10 cellular contexts compared by ENCODE assay signal in the genomic region with DNA sequence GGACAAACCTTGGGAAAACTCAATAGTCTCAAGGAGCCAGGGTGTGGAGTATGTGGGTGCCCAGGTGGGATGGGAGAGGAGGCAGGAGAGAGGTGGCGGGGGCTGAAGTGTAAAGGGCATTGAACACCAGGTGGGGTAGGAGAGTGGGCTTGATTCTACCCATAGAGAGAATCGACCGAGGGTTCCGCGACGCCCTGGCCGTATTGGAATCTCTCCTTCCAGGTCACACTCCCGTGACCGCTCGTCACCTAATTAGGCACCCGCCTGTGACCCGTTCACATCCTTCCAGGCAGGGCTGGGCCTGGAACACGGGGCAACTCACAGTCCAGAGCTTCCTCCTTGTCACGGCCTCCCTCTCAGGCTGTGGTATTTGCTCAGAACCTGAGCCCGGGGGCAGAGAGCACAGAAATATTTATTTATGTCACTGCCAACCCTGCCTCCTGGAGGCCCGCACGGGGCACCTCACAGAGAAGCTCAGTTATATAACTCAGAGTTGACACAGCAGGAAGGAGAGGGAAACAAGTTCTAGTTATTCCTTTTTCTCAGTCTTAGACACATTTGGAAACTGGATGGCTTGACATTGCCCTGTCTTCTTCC. TPM values are rescaled to one million over a fixed set of nuclear protein-coding genes. Genes with fewer than 3 reads are reported as not detected.
DNase-seq lines count a peak whose midpoint lies in the region; ATAC-seq and TF ChIP-seq lines count a peak whose summit lies in the region.
"Had no signal": no experiment of that assay in that cellular context is flagged by ENCODE, and none has a peak within 500 bp of the region (broad histone marks: within the 10 kb centered on the region; RNA-seq: fewer than 3 reads in every experiment).

No MANE protein-coding gene starts in this region.

- H3K27me3 Mint-ChIP-seq in WTC11 (ENCODE audit: low read depth), result no peaks in the 10 kb centered on the region
- peaks cover 7% of the 10 kb centered on the region for H3K27me3 Mint-ChIP-seq in activated CD8-positive, alpha-beta memory T cell treated with anti-CD3 and anti-CD28 coated beads, Interleukin-2, amount 10 ng/mL, durations not matched to agents 7 days and 5 days

- H3K4me1 ChIP-seq in left lung (no peaks in the 10 kb centered on the region), thyroid gland (peaks cover 2 to 23% of the 10 kb centered on the region in 2 donors)

- CTCF ChIA-PET in WTC11 (lab: Charles Lee), result interaction anchor here (1.2 to 3.6 kb wide), 3 partner anchors 19 to 369 kb away, joined by 3 to 20 read pairs (median 4); no protein-coding TSS in a partner anchor
- CTCF ChIA-PET in activated CD8-positive, alpha-beta memory T cell treated with anti-CD3 and anti-CD28 coated beads, Interleukin-2, amount 10 ng/mL, durations not matched to agents 7 days and 5 days (lab: Charles Lee), result no interaction called here

- DNase-seq in NCI-H510A treated with DMSO at 0.1 percent for 48 hours (lab: John Stamatoyannopoulos, UW) (peak; percentile 27), NCI-H510A (lab: John Stamatoyannopoulos, UW) (no peak), WTC11 (ENCODE audit: low spot score) (peak; percentile 33), left lung (peak; percentile 72 to 81), thyroid gland (peak; percentile 73 to 81), DMS79 treated with DMSO at 0.1 percent for 48 hours (lab: John Stamatoyannopoulos, UW) (no peak), GM13976 (ENCODE audit: low spot score) (no peak)
- DNase-seq in activated CD8-positive, alpha-beta memory T cell treated with anti-CD3 and anti-CD28 coated beads, Interleukin-2, amount 10 ng/mL, durations not matched to agents 7 days and 5 days, result no peak
- DNase-seq: activated CD8-positive, alpha-beta memory T cell treated with anti-CD3 and anti-CD28 coated beads, Interleukin-2, amount 50 U/mL, for 4 hours; Karpas-422 had no signal

- peaks cover 14% of the 10 kb centered on the region for H3K9me3 Mint-ChIP-seq in WTC11
- no peaks in the 10 kb centered on the region for H3K9me3 Mint-ChIP-seq in activated CD8-positive, alpha-beta memory T cell treated with anti-CD3 and anti-CD28 coated beads, Interleukin-2, amount 10 ng/mL, durations not matched to agents 7 days and 5 days (ENCODE audit: low read depth)

- no peaks in the 10 kb centered on the region for H3K36me3 ChIP-seq in left lung
- no peaks in the 10 kb centered on the region for H3K36me3 ChIP-seq in thyroid gland

- TF ChIP-seq POLR2A in thyroid gland (IDR thresholded peaks at IDR 0.05), result no peak

- ATAC-seq in WTC11 (peak; percentile 69), left lung (peak; percentile 96)
- no peak for ATAC-seq in activated CD8-positive, alpha-beta memory T cell treated with anti-CD3 and anti-CD28 coated beads, Interleukin-2, amount 10 ng/mL, durations not matched to agents 7 days and 5 days

- TF ChIP-seq CTCF in WTC11 (IDR thresholded peaks at IDR 0.05) (no peak), left lung (IDR thresholded peaks at IDR 0.05) (no peak), thyroid gland (IDR thresholded peaks at IDR 0.05) (peak in 3 of 6 experiments; percentile 19 to 28 (median 27)), GM13976 (IDR thresholded peaks at IDR 0.05; ENCODE audit: borderline replicate concordance, control extremely low read depth, extremely low read depth, insufficient read depth, missing control alignments) (no peak)

- 40 to 48% methylated on average over 17 of the region's 17 CpGs for WGBS in thyroid gland, 2 donors

- in situ Hi-C loops in GM13976 (cut with MboI; ENCODE audit: low sequenced_read_pairs, unreplicated experiment), result no loop called here

- no peak overlapping the region for H3K27ac Mint-ChIP-seq in WTC11
- no peak overlapping the region for H3K27ac Mint-ChIP-seq in activated CD8-positive, alpha-beta memory T cell treated with anti-CD3 and anti-CD28 coated beads, Interleukin-2, amount 10 ng/mL, durations not matched to agents 7 days and 5 days

- H3K27me3 ChIP-seq in left lung, result peaks cover 0 to 5% of the 10 kb centered on the region in 2 donors
- no peaks in the 10 kb centered on the region for H3K27me3 ChIP-seq in thyroid gland

- H3K27ac ChIP-seq in left lung, result peak overlapping the region; percentile 33 to 57
- peak overlapping the region; percentile 3 to 65 (median 57) for H3K27ac ChIP-seq in thyroid gland

- POLR2A ChIA-PET in WTC11 (lab: Charles Lee), result no interaction called here

- H3K4me1 Mint-ChIP-seq in WTC11, result peaks cover 26% of the 10 kb centered on the region
- H3K4me1 Mint-ChIP-seq in activated CD8-positive, alpha-beta memory T cell treated with anti-CD3 and anti-CD28 coated beads, Interleukin-2, amount 10 ng/mL, durations not matched to agents 7 days and 5 days, result peaks cover 12% of the 10 kb centered on the region

- H3K36me3 Mint-ChIP-seq in WTC11, result no peaks in the 10 kb centered on the region; the same call in 1 of the 2 replicates
- no peaks in the 10 kb centered on the region for H3K36me3 Mint-ChIP-seq in activated CD8-positive, alpha-beta memory T cell treated with anti-CD3 and anti-CD28 coated beads, Interleukin-2, amount 10 ng/mL, durations not matched to agents 7 days and 5 days

- no peaks in the 10 kb centered on the region for H3K9me3 ChIP-seq in left lung
- H3K9me3 ChIP-seq in thyroid gland, result no peaks in the 10 kb centered on the region

- no peak overlapping the region for H3K4me3 Mint-ChIP-seq in WTC11
- H3K4me3 Mint-ChIP-seq in activated CD8-positive, alpha-beta memory T cell treated with anti-CD3 and anti-CD28 coated beads, Interleukin-2, amount 10 ng/mL, durations not matched to agents 7 days and 5 days, result no peak overlapping the region

- no peak overlapping the region for H3K4me3 ChIP-seq in left lung
- no peak overlapping the region for H3K4me3 ChIP-seq in thyroid gland (replicated peaks in 1 of 3)

- intact Hi-C loops in left lung (cut with DNase I) (no loop called here), thyroid gland (cut with DNase I) (no loop called here)

TF ChIP-seq in WTC11, 78 proteins besides CTCF, POLR2A, EP300 and RAD21:
- no peak for TF ChIP-seq NR3C1 (CRISPR knock-in tag; conservative IDR thresholded peaks at IDR 0.05; ENCODE audit: low read depth)
- 0 out of 2 replicates have a peak, but pooled peaks have one; percentile 11 for TF ChIP-seq GABPB1 (CRISPR knock-in tag; IDR thresholded peaks at IDR 0.05)
- no peak for TF ChIP-seq HMGA2 (CRISPR knock-in tag; IDR thresholded peaks at IDR 0.05)

RNA-seq across cellular contexts. Expression of gene NCMAP, which starts 12.0 kb away (rescaled TPM):
- 0.26 to 0.41 TPM (median 0.39 TPM) in 3 replicates for total RNA-seq in WTC11 (2021)
- 1 to 10 TPM; 5.4 to 7.8 TPM for total RNA-seq in left lung
- total RNA-seq in thyroid gland, result 1 to 10 TPM; 2.8 to 9.4 (median 7.3) TPM
- total RNA-seq in activated CD8-positive, alpha-beta memory T cell treated with anti-CD3 and anti-CD28 coated beads, Interleukin-2, amount 10 ng/mL, durations not matched to agents 7 days and 5 days, result not detected

Comparison
In these comparisons a context has a peak if more than half of its experiments do, and no peak if none do; other contexts are left out.
1. DNase-seq: peak in NCI-H510A treated with DMSO at 0.1 percent for 48 hours (single experiment), WTC11 (single experiment), left lung (2 of 2) and thyroid gland (2 of 2); none in NCI-H510A (single experiment), DMS79 treated with DMSO at 0.1 percent for 48 hours (single experiment), activated CD8-positive, alpha-beta memory T cell treated with anti-CD3 and anti-CD28 coated beads, Interleukin-2, amount 10 ng/mL, durations not matched to agents 7 days and 5 days (single experiment) and GM13976 (single experiment).